15 cellular contexts compared by ENCODE assay signal in genomic region chr1:234322097-234322496, GRCh38. TPM values are rescaled to one million over a fixed set of nuclear protein-coding genes. Genes with fewer than 3 reads are reported as not detected.
A peak's percentile ranks its signal among the peaks of the same experiment; 100 is the strongest.
DNase-seq lines count a peak whose midpoint lies in the region; ATAC-seq, FAIRE-seq and TF ChIP-seq lines count a peak whose summit lies in the region.
"Had no signal": no experiment of that assay in that cellular context is flagged by ENCODE, and none has a peak within 500 bp of the region (broad histone marks: within the 10 kb centered on the region; RNA-seq: fewer than 3 reads in every experiment).

No MANE protein-coding gene starts in this region.

- no peaks in the 10 kb centered on the region for H3K9me3 ChIP-seq in GM12878 (replicated peaks; ENCODE audit: control insufficient read depth, insufficient read depth, low read length)
- no peaks in the 10 kb centered on the region for H3K9me3 ChIP-seq in osteoblast (ENCODE audit: low read depth, low read length)

- peaks cover 74% of the 10 kb centered on the region for H3K4me1 Mint-ChIP-seq in activated naive CD4-positive, alpha-beta T cell treated with anti-CD3 and anti-CD28 coated beads, Interleukin-2, amount 50 U/mL, for 24 hours
- peaks cover 13% of the 10 kb centered on the region for H3K4me1 Mint-ChIP-seq in activated naive CD4-positive, alpha-beta T cell treated with anti-CD3 and anti-CD28 coated beads for 36 hours (ENCODE audit: low read depth)
- H3K4me1 Mint-ChIP-seq in activated T-helper 2 cell treated with anti-CD3 and anti-CD28 coated beads, Interferon-gamma antibody, Interleukin-2, Interleukin-4, amounts not matched to agents 10 μg/mL and 5 μg/mL and 100 μg/mL, durations not matched to agents 14 hours and 24 hours and 36 hours (ENCODE audit: low read depth): peaks cover 28% of the 10 kb centered on the region

- no peak overlapping the region for H3K27ac ChIP-seq in GM12878 (ENCODE audit: control insufficient read depth, insufficient read depth)
- H3K27ac ChIP-seq in osteoblast (ENCODE audit: low read depth, low read length): no peak overlapping the region

- ATAC-seq in GM12878: peak; percentile 37

- no peak for TF ChIP-seq POLR2A in GM12878 (IDR thresholded peaks at IDR 0.05; ENCODE audit: low read depth, low read length)

- no peak for TF ChIP-seq CTCF in GM12878 (IDR thresholded peaks at IDR 0.05 in 2 of 3, conservative IDR thresholded peaks at IDR 0.05 in 1 of 3; ENCODE audit: control insufficient read depth in 2 of 3, extremely low read depth in 1 of 3, insufficient read depth in 1 of 3, low read depth in 3 of 3, low read length in 3 of 3)
- no peak for TF ChIP-seq CTCF in osteoblast (IDR thresholded peaks at IDR 0.05; ENCODE audit: extremely low read depth, low read depth, low read length)

- in situ Hi-C loops in GM12878 (cut with MboI): loop anchor here (25.0 kb wide), 1 partner anchor 110 kb away; no protein-coding TSS in a partner anchor

- no peaks in the 10 kb centered on the region for H3K27me3 ChIP-seq in GM12878 (replicated peaks in 1 of 2; ENCODE audit: control insufficient read depth in 2 of 2, insufficient read depth in 2 of 2, low read length in 1 of 2)
- H3K27me3 ChIP-seq in osteoblast (ENCODE audit: insufficient read depth, low read length): peaks cover 53% of the 10 kb centered on the region

- H3K79me2 ChIP-seq in GM12878 (ENCODE audit: control insufficient read depth, insufficient read depth, low read length): no peaks in the 10 kb centered on the region
- no peaks in the 10 kb centered on the region for H3K79me2 ChIP-seq in osteoblast (ENCODE audit: insufficient read depth, low read length)

- POLR2A ChIA-PET in GM12878 (lab: Charles Lee): interaction anchor here (0.6 kb wide), 1 partner anchor 277 kb away, joined by 4 read pairs; no protein-coding TSS in a partner anchor

- H3K9ac ChIP-seq in GM12878 (ENCODE audit: control insufficient read depth, insufficient read depth, low read length): no peak overlapping the region

- DNase-seq in activated naive CD4-positive, alpha-beta T cell treated with anti-CD3 and anti-CD28 coated beads for 36 hours: no peak
- DNase-seq in GM18507 (ENCODE audit: extremely low spot score, insufficient read length, low read depth) (no peak), GM12878 (ENCODE audit: low read depth, low spot score) (no peak), osteoblast (ENCODE audit: insufficient read length, low spot score, missing footprints) (no peak)
- DNase-seq in activated T-helper 2 cell treated with anti-CD3 and anti-CD28 coated beads, Interferon-gamma antibody, Interleukin-2, Interleukin-4, amounts not matched to agents 10 μg/mL and 5 μg/mL and 100 μg/mL, durations not matched to agents 14 hours and 24 hours and 36 hours (ENCODE audit: low spot score): no peak
- DNase-seq: C1 segment of cervical spinal cord; Calu3; CD4-positive, alpha-beta memory T cell; COR-L47; DMS53; DMS79 treated with DMSO at 0.1 percent for 48 hours; GF-D8; H9 had no signal

- no peaks in the 10 kb centered on the region for H3K36me3 Mint-ChIP-seq in activated naive CD4-positive, alpha-beta T cell treated with anti-CD3 and anti-CD28 coated beads, Interleukin-2, amount 50 U/mL, for 24 hours
- no peaks in the 10 kb centered on the region for H3K36me3 Mint-ChIP-seq in activated naive CD4-positive, alpha-beta T cell treated with anti-CD3 and anti-CD28 coated beads for 36 hours (ENCODE audit: low read depth)
- H3K36me3 Mint-ChIP-seq in activated T-helper 2 cell treated with anti-CD3 and anti-CD28 coated beads, Interferon-gamma antibody, Interleukin-2, Interleukin-4, amounts not matched to agents 10 μg/mL and 5 μg/mL and 100 μg/mL, durations not matched to agents 14 hours and 24 hours and 36 hours (ENCODE audit: low read depth): no peaks in the 10 kb centered on the region

- CTCF ChIA-PET in activated naive CD4-positive, alpha-beta T cell treated with anti-CD3 and anti-CD28 coated beads for 36 hours (lab: Charles Lee): interaction anchor here (1.9 to 6.8 kb wide), 3 partner anchors 11 to 87 kb away, joined by 6 to 79 read pairs (median 6); no protein-coding TSS in a partner anchor
- CTCF ChIA-PET in GM12878 (lab: Yijun Ruan, JAX): interaction anchor here (0.6 to 2.1 kb wide), 4 partner anchors 11 to 197 kb away, joined by 3 to 10 read pairs (median 4); no protein-coding TSS in a partner anchor

- WGBS in GM12878 (ENCODE audit: insufficient coverage, insufficient replicate concordance, low lambda C conversion rate, missing lambda C conversion rate): 42% methylated on average over 3 of the region's 3 CpGs

- no peak overlapping the region for H3K4me3 Mint-ChIP-seq in activated naive CD4-positive, alpha-beta T cell treated with anti-CD3 and anti-CD28 coated beads, Interleukin-2, amount 50 U/mL, for 24 hours
- H3K4me3 Mint-ChIP-seq in activated naive CD4-positive, alpha-beta T cell treated with anti-CD3 and anti-CD28 coated beads for 36 hours: no peak overlapping the region
- no peak overlapping the region for H3K4me3 Mint-ChIP-seq in activated T-helper 2 cell treated with anti-CD3 and anti-CD28 coated beads, Interferon-gamma antibody, Interleukin-2, Interleukin-4, amounts not matched to agents 10 μg/mL and 5 μg/mL and 100 μg/mL, durations not matched to agents 14 hours and 24 hours and 36 hours (ENCODE audit: low read depth)
- H3K4me3 Mint-ChIP-seq: GM23338, H9 had no signal

- no peak overlapping the region for H3K4me2 ChIP-seq in GM12878 (ENCODE audit: control insufficient read depth, insufficient read depth)
- H3K4me2 ChIP-seq in osteoblast (ENCODE audit: insufficient read depth, low read length): no peak overlapping the region
- H3K4me2 ChIP-seq: GM23338 had no signal

- H3K4me1 ChIP-seq in GM12878 (ENCODE audit: control insufficient read depth, insufficient read depth, low read length): peaks cover 5% of the 10 kb centered on the region
- no peaks in the 10 kb centered on the region for H3K4me1 ChIP-seq in osteoblast (ENCODE audit: insufficient read depth, low read length)

- no TSS peak for BruUV-seq in GM12878 (replicated peaks; lab: Mats Ljungman, UMichigan)

- no peak overlapping the region for H2AFZ ChIP-seq in GM12878 (ENCODE audit: control insufficient read depth, low read depth, low read length)
- no peak overlapping the region for H2AFZ ChIP-seq in osteoblast (ENCODE audit: low read length)
- H2AFZ ChIP-seq: GM23338 had no signal

- no peaks in the 10 kb centered on the region for H4K20me1 ChIP-seq in GM12878 (ENCODE audit: control insufficient read depth, insufficient read depth)
- no peaks in the 10 kb centered on the region for H4K20me1 ChIP-seq in osteoblast (ENCODE audit: insufficient read depth, low read length)

- FAIRE-seq in GM18507 (lab: Jason Lieb, UNC) (peak; percentile 29), GM12878 (lab: Jason Lieb, UNC) (no peak)

- H3K4me3 ChIP-seq in GM12878: no peak overlapping the region
- H3K4me3 ChIP-seq in osteoblast (ENCODE audit: insufficient read depth, low read length): no peak overlapping the region
- H3K4me3 ChIP-seq: GM23338 had no signal

- SMC1A ChIA-PET in GM12878 (lab: Charles Lee; ENCODE audit: uncharacterized antibody, unreplicated experiment): interaction anchor here (1.3 kb wide), 1 partner anchor 13 kb away, joined by 6 read pairs; no protein-coding TSS in a partner anchor

- no peaks in the 10 kb centered on the region for H3K27me3 Mint-ChIP-seq in activated naive CD4-positive, alpha-beta T cell treated with anti-CD3 and anti-CD28 coated beads, Interleukin-2, amount 50 U/mL, for 24 hours
- H3K27me3 Mint-ChIP-seq in activated naive CD4-positive, alpha-beta T cell treated with anti-CD3 and anti-CD28 coated beads for 36 hours (ENCODE audit: low read depth): peaks cover 10% of the 10 kb centered on the region
- H3K27me3 Mint-ChIP-seq in activated T-helper 2 cell treated with anti-CD3 and anti-CD28 coated beads, Interferon-gamma antibody, Interleukin-2, Interleukin-4, amounts not matched to agents 10 μg/mL and 5 μg/mL and 100 μg/mL, durations not matched to agents 14 hours and 24 hours and 36 hours (ENCODE audit: low read depth): peaks cover 19% of the 10 kb centered on the region

- no peaks in the 10 kb centered on the region for H3K9me3 Mint-ChIP-seq in activated naive CD4-positive, alpha-beta T cell treated with anti-CD3 and anti-CD28 coated beads, Interleukin-2, amount 50 U/mL, for 24 hours
- H3K9me3 Mint-ChIP-seq in activated naive CD4-positive, alpha-beta T cell treated with anti-CD3 and anti-CD28 coated beads for 36 hours: no peaks in the 10 kb centered on the region
- no peaks in the 10 kb centered on the region for H3K9me3 Mint-ChIP-seq in activated T-helper 2 cell treated with anti-CD3 and anti-CD28 coated beads, Interferon-gamma antibody, Interleukin-2, Interleukin-4, amounts not matched to agents 10 μg/mL and 5 μg/mL and 100 μg/mL, durations not matched to agents 14 hours and 24 hours and 36 hours
- H3K9me3 Mint-ChIP-seq: CD4-positive, alpha-beta memory T cell; GM23338; H9 had no signal

- no peak for TF ChIP-seq EP300 in GM12878 (IDR thresholded peaks at IDR 0.05; ENCODE audit: borderline replicate concordance in 1 of 2, control insufficient read depth in 1 of 2, low read depth in 2 of 2, low read length in 2 of 2)

- peak overlapping the region; percentile 12 for H3K27ac Mint-ChIP-seq in activated naive CD4-positive, alpha-beta T cell treated with anti-CD3 and anti-CD28 coated beads, Interleukin-2, amount 50 U/mL, for 24 hours
- no peak overlapping the region for H3K27ac Mint-ChIP-seq in activated naive CD4-positive, alpha-beta T cell treated with anti-CD3 and anti-CD28 coated beads for 36 hours
- no peak overlapping the region for H3K27ac Mint-ChIP-seq in activated T-helper 2 cell treated with anti-CD3 and anti-CD28 coated beads, Interferon-gamma antibody, Interleukin-2, Interleukin-4, amounts not matched to agents 10 μg/mL and 5 μg/mL and 100 μg/mL, durations not matched to agents 14 hours and 24 hours and 36 hours
- H3K27ac Mint-ChIP-seq: GM23338, H9 had no signal

- H3K36me3 ChIP-seq in GM12878 (ENCODE audit: control insufficient read depth in 2 of 2, insufficient read depth in 2 of 2, low read length in 1 of 2): no peaks in the 10 kb centered on the region
- H3K36me3 ChIP-seq in osteoblast (ENCODE audit: insufficient read depth, low read length): no peaks in the 10 kb centered on the region

- intact Hi-C loops in activated naive CD4-positive, alpha-beta T cell treated with anti-CD3 and anti-CD28 coated beads for 36 hours (cut with micrococcal nuclease): loop anchor here (2.0 to 10.0 kb wide), 3 partner anchors 87 to 761 kb away; no protein-coding TSS in a partner anchor
- intact Hi-C loops in GM12878 (cut with micrococcal nuclease; ENCODE audit: unreplicated experiment): no loop called here
- intact Hi-C loops in activated T-helper 2 cell treated with anti-CD3 and anti-CD28 coated beads, Interferon-gamma antibody, Interleukin-2, Interleukin-4, amounts not matched to agents 10 μg/mL and 5 μg/mL and 100 μg/mL, durations not matched to agents 14 hours and 24 hours and 36 hours (cut with micrococcal nuclease): loop anchor here (2.0 to 5.0 kb wide), 2 partner anchors 87 to 155 kb away; partner anchors contain the start of gene TARBP1

- TF ChIP-seq RAD21 in GM12878 (IDR thresholded peaks at IDR 0.05; ENCODE audit: insufficient read depth, low read depth, low read length): no peak

- RAD21 ChIA-PET in GM12878 (lab: Charles Lee; ENCODE audit: unreplicated experiment): interaction anchor here (2.5 kb wide), 1 partner anchor 13 kb away, joined by 9 read pairs; no protein-coding TSS in a partner anchor

RNA-seq across cellular contexts. Expression of gene COA6, which starts 51.2 kb away (rescaled TPM):
- total RNA-seq in activated naive CD4-positive, alpha-beta T cell treated with anti-CD3 and anti-CD28 coated beads for 36 hours: 10 to 100 TPM; 45.8 to 50.2 TPM
- total RNA-seq in GM12878 (2013; cell fraction: nucleolus; rRNA removed): 10.9 and 11.8 TPM in 2 replicates
- total RNA-seq in GM12878 (2014; rRNA removed) (53.7 and 56.0 TPM in 2 replicates), GM12878 (2014; rRNA removed; fragmentation: Illumina TruSeq; extraction: Trizol) (66.8 and 71.2 TPM in 2 replicates), GM12878 (2021) (53.3 and 57.4 TPM in 2 replicates), osteoblast (11.8 and 20.3 TPM in 2 replicates)
- 42.5 TPM for polyA plus RNA-seq in GM12878 (2011; ENCODE audit: low read depth)
- polyA plus RNA-seq in GM12878 (2011; rRNA removed) (54.1 and 98.8 TPM in 2 replicates), GM12878 (2014; fragmentation: Illumina TruSeq; extraction: Trizol) (47.7 and 49.9 TPM in 2 replicates), GM12878 (2014; fragmentation: Nextera tagmentation; extraction: Ambion mirVana) (100 to 1,000 TPM; 117 to 145 TPM), GM12878 (2014; rRNA removed) (71.7 and 79.7 TPM in 2 replicates), GM12878 (2016; fragmentation: Nextera tagmentation; extraction: Ambion mirVana) (100 to 1,000 TPM; 173 to 178 TPM)
- polyA plus RNA-seq in GM12878 (2011; cell fraction: cytosol; rRNA removed): 33.1 and 42.0 TPM in 2 replicates
- polyA plus RNA-seq in GM12878 (2011; cell fraction: nucleus; rRNA removed): 19.5 and 22.6 TPM in 2 replicates
- 61.8 and 73.7 TPM in 2 replicates for polyA plus RNA-seq in GM12878 (2012)
- polyA minus RNA-seq in GM12878 (2011; rRNA and poly(A)+ RNA removed): 6.0 and 8.9 TPM in 2 replicates
- polyA minus RNA-seq in GM12878 (2011; cell fraction: cytosol; rRNA and poly(A)+ RNA removed): 9.0 and 9.4 TPM in 2 replicates
- 11.4 and 15.4 TPM in 2 replicates for polyA minus RNA-seq in GM12878 (2011; cell fraction: nucleus; rRNA and poly(A)+ RNA removed)
- total RNA-seq in activated T-helper 2 cell treated with anti-CD3 and anti-CD28 coated beads, Interferon-gamma antibody, Interleukin-2, Interleukin-4, amounts not matched to agents 10 μg/mL and 5 μg/mL and 100 μg/mL, durations not matched to agents 14 hours and 24 hours and 36 hours: 60.3 and 63.6 TPM in 2 replicates
